ENCODE assay signal across 12 cellular contexts in the genomic region with DNA sequence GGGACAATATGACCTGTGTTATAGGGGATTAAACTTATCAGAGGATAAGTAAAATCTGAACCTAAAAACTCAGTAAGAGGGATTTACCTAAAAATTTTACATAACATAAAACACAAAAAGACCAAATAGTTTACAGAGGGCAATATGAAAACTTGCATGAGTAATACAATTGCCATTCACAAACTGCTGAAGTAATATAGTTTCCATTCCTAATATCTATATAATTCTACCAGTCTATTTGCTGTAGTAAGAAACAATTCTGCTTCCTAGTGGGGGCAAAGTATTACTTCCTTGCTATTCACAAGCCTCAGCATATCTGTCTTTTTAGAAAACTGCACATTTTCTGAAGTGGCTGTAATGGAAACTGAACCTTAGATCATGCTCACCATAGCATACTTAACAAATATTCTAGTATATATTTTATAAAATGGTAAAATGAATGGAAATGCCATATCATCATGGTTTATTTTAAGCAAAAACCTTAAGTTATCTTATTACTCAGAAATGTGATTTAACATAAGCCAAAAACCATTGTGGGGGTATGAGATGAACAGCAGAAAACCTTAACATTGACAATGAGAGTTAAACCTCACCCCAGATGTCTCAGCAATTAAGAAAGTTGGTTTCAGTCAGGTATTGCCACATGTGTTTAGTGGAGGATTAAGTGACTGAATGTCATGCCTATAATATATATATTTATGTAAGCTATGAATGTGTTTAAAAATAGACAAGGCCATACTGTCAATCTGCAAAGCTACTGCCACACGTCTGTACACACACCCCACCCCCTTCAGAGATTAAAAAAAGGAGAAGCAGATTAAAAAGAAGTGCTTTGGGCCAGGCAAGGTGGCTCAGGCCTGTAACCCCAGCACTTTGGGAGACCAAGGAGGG.
DNase-seq lines count a peak whose midpoint lies in the region; ATAC-seq and TF ChIP-seq lines count a peak whose summit lies in the region.
"Had no signal": no experiment of that assay in that cellular context is flagged by ENCODE, and none has a peak within 500 bp of the region (broad histone marks: within the 10 kb centered on the region; RNA-seq: fewer than 3 reads in every experiment).

No MANE protein-coding gene starts in this region.

- no peak for TF ChIP-seq CTCF in osteocyte (IDR thresholded peaks at IDR 0.05)

- H3K27ac Mint-ChIP-seq in activated CD4-positive, alpha-beta memory T cell treated with anti-CD3 and anti-CD28 coated beads, Interleukin-2, amount 10 ng/mL, durations not matched to agents 7 days and 5 days = peak overlapping the region; percentile 18
- H3K27ac Mint-ChIP-seq in activated CD4-positive, alpha-beta memory T cell treated with anti-CD3 and anti-CD28 coated beads for 36 hours = no peak overlapping the region
- H3K27ac Mint-ChIP-seq in osteocyte (ENCODE audit: unreplicated experiment) = peak overlapping the region; percentile 31
- H3K27ac Mint-ChIP-seq: activated naive CD8-positive, alpha-beta T cell treated with anti-CD3 and anti-CD28 coated beads, Interleukin-2, amount 10 ng/mL, durations not matched to agents 7 days and 5 days had no signal

- peaks cover 4% of the 10 kb centered on the region for H3K27me3 Mint-ChIP-seq in activated CD4-positive, alpha-beta memory T cell treated with anti-CD3 and anti-CD28 coated beads, Interleukin-2, amount 10 ng/mL, durations not matched to agents 7 days and 5 days
- no peaks in the 10 kb centered on the region for H3K27me3 Mint-ChIP-seq in activated CD4-positive, alpha-beta memory T cell treated with anti-CD3 and anti-CD28 coated beads for 36 hours
- no peaks in the 10 kb centered on the region for H3K27me3 Mint-ChIP-seq in osteocyte (ENCODE audit: unreplicated experiment)
- H3K27me3 Mint-ChIP-seq: activated naive CD8-positive, alpha-beta T cell treated with anti-CD3 and anti-CD28 coated beads, Interleukin-2, amount 10 ng/mL, durations not matched to agents 7 days and 5 days had no signal

- DNase-seq in activated CD4-positive, alpha-beta memory T cell treated with anti-CD3 and anti-CD28 coated beads, Interleukin-2, amount 10 ng/mL, durations not matched to agents 7 days and 5 days = no peak
- no peak for DNase-seq in activated CD4-positive, alpha-beta memory T cell treated with anti-CD3 and anti-CD28 coated beads for 36 hours
- peak; percentile 52 for DNase-seq in NCI-H524 treated with DMSO at 0.1 percent for 48 hours (lab: John Stamatoyannopoulos, UW)
- no peak for DNase-seq in osteocyte (ENCODE audit: extremely low spot score, unreplicated experiment)
- no peak for DNase-seq in globus pallidus (ENCODE audit: low spot score)
- no peak for DNase-seq in activated CD4-positive, alpha-beta T cell treated with anti-CD3 and anti-CD28 coated beads, Interleukin-2, amount 50 U/mL, for 48 hours
- DNase-seq: activated naive CD8-positive, alpha-beta T cell treated with anti-CD3 and anti-CD28 coated beads, Interleukin-2, amount 10 ng/mL, durations not matched to agents 7 days and 5 days; hippocampal formation; Peyer's patch; retina had no signal

- intact Hi-C loops in activated CD4-positive, alpha-beta memory T cell treated with anti-CD3 and anti-CD28 coated beads for 36 hours (cut with micrococcal nuclease) = loop anchor here (1.0 to 5.0 kb wide), 6 partner anchors 9 to 375 kb away; no protein-coding TSS in a partner anchor

- H3K36me3 Mint-ChIP-seq in activated CD4-positive, alpha-beta memory T cell treated with anti-CD3 and anti-CD28 coated beads, Interleukin-2, amount 10 ng/mL, durations not matched to agents 7 days and 5 days (ENCODE audit: low read depth) = no peaks in the 10 kb centered on the region
- peaks cover 13% of the 10 kb centered on the region for H3K36me3 Mint-ChIP-seq in activated CD4-positive, alpha-beta memory T cell treated with anti-CD3 and anti-CD28 coated beads for 36 hours
- peaks cover 6% of the 10 kb centered on the region for H3K36me3 Mint-ChIP-seq in osteocyte (ENCODE audit: unreplicated experiment)

- peak; percentile 69 for ATAC-seq in HG02610 (IDR thresholded peaks at IDR 0.05; ENCODE audit: unreplicated experiment)
- ATAC-seq in GM18873 (IDR thresholded peaks at IDR 0.05; ENCODE audit: low FRiP score, unreplicated experiment) = no peak

- H3K4me3 Mint-ChIP-seq in activated CD4-positive, alpha-beta memory T cell treated with anti-CD3 and anti-CD28 coated beads, Interleukin-2, amount 10 ng/mL, durations not matched to agents 7 days and 5 days = no peak overlapping the region
- H3K4me3 Mint-ChIP-seq in activated CD4-positive, alpha-beta memory T cell treated with anti-CD3 and anti-CD28 coated beads for 36 hours = no peak overlapping the region
- no peak overlapping the region for H3K4me3 Mint-ChIP-seq in osteocyte (ENCODE audit: unreplicated experiment)
- H3K4me3 Mint-ChIP-seq: activated naive CD8-positive, alpha-beta T cell treated with anti-CD3 and anti-CD28 coated beads, Interleukin-2, amount 10 ng/mL, durations not matched to agents 7 days and 5 days had no signal

- POLR2A ChIA-PET in activated CD4-positive, alpha-beta memory T cell treated with anti-CD3 and anti-CD28 coated beads, Interleukin-2, amount 10 ng/mL, durations not matched to agents 7 days and 5 days (lab: Charles Lee) = no interaction called here
- POLR2A ChIA-PET in activated CD4-positive, alpha-beta memory T cell treated with anti-CD3 and anti-CD28 coated beads for 36 hours (lab: Charles Lee) = interaction anchor here (1.1 kb wide), 1 partner anchor 42 kb away, joined by 3 read pairs; no protein-coding TSS in a partner anchor

- H3K4me1 Mint-ChIP-seq in activated CD4-positive, alpha-beta memory T cell treated with anti-CD3 and anti-CD28 coated beads, Interleukin-2, amount 10 ng/mL, durations not matched to agents 7 days and 5 days = peaks cover 45% of the 10 kb centered on the region
- peaks cover 45% of the 10 kb centered on the region for H3K4me1 Mint-ChIP-seq in activated CD4-positive, alpha-beta memory T cell treated with anti-CD3 and anti-CD28 coated beads for 36 hours (ENCODE audit: low read depth)
- peaks cover 36% of the 10 kb centered on the region for H3K4me1 Mint-ChIP-seq in osteocyte (ENCODE audit: unreplicated experiment)

- H3K9me3 Mint-ChIP-seq in activated CD4-positive, alpha-beta memory T cell treated with anti-CD3 and anti-CD28 coated beads, Interleukin-2, amount 10 ng/mL, durations not matched to agents 7 days and 5 days = no peaks in the 10 kb centered on the region
- H3K9me3 Mint-ChIP-seq in activated CD4-positive, alpha-beta memory T cell treated with anti-CD3 and anti-CD28 coated beads for 36 hours = no peaks in the 10 kb centered on the region
- no peaks in the 10 kb centered on the region for H3K9me3 Mint-ChIP-seq in osteocyte (ENCODE audit: unreplicated experiment)
- H3K9me3 Mint-ChIP-seq: activated naive CD8-positive, alpha-beta T cell treated with anti-CD3 and anti-CD28 coated beads, Interleukin-2, amount 10 ng/mL, durations not matched to agents 7 days and 5 days had no signal

- CTCF ChIA-PET in activated CD4-positive, alpha-beta memory T cell treated with anti-CD3 and anti-CD28 coated beads, Interleukin-2, amount 10 ng/mL, durations not matched to agents 7 days and 5 days (lab: Charles Lee) = interaction anchor here (1.5 kb wide), 1 partner anchor 120 kb away, joined by 4 read pairs; no protein-coding TSS in a partner anchor
- CTCF ChIA-PET in activated CD4-positive, alpha-beta memory T cell treated with anti-CD3 and anti-CD28 coated beads for 36 hours (lab: Charles Lee) = interaction anchor here (1.1 to 1.5 kb wide), 3 partner anchors 10 to 285 kb away, joined by 3 to 6 read pairs (median 3); no protein-coding TSS in a partner anchor
